Comparison of ENCODE assay signal across 8 cellular contexts in genomic region chr5:34185572-34185971, GRCh38.
DNase-seq lines count a peak whose midpoint lies in the region; ATAC-seq, FAIRE-seq and TF ChIP-seq lines count a peak whose summit lies in the region.
"Not testable (repeated sequence)": the region's sequence is repeated elsewhere in the genome, so short reads cannot be mapped to it uniquely, and the experiment has no call there.

No MANE protein-coding gene starts in this region.

- H3K4me3 Mint-ChIP-seq in CD8-positive, alpha-beta memory T cell; activated CD4-positive, alpha-beta T cell treated with anti-CD3 and anti-CD28 coated beads, Interleukin-2, amount 10 ng/mL, durations not matched to agents 24 days and 14 days: not testable (repeated sequence)

- BruUV-seq in HCT116 (replicated peaks; lab: Mats Ljungman, UMichigan) (TSS peak; percentile 19), K562 (replicated peaks; lab: Mats Ljungman, UMichigan) (TSS peak; percentile 16)

- RAD21 ChIA-PET in HCT116 (lab: Charles Lee; ENCODE audit: low non-redundant PET in 1 of 2, low total read pairs in 2 of 2, uncharacterized antibody in 2 of 2, unreplicated experiment in 2 of 2), result not testable (repeated sequence)

- H3K79me1 ChIP-seq in mesenchymal stem cell (replicated peaks; ENCODE audit: low read length, poor library complexity, severe bottlenecking), result not testable (repeated sequence)

- H3K9ac ChIP-seq in HCT116 (ENCODE audit: low read length); K562 (ENCODE audit: insufficient read depth in 1 of 2, low read depth in 2 of 2, low read length in 2 of 2); mesenchymal stem cell (ENCODE audit: low read length): not testable (repeated sequence)

- WGBS in K562 (ENCODE audit: insufficient coverage, low coverage, missing lambda C conversion rate), result 68% methylated on average over 2 of the region's 2 CpGs
- WGBS in mesenchymal stem cell, result 97% methylated on average over 2 of the region's 2 CpGs
- 91 to 92% (median 91%) methylated on average over 2 of the region's 2 CpGs for WGBS in small intestine, 3 donors

- not testable (repeated sequence) for FAIRE-seq in K562 (lab: Jason Lieb, UNC); small intestine (lab: Jason Lieb, UNC)

- not testable (repeated sequence) for H2BK120ac ChIP-seq in mesenchymal stem cell (ENCODE audit: low read depth, low read length)

- H2AK5ac ChIP-seq in mesenchymal stem cell (ENCODE audit: low read length, severe bottlenecking), result not testable (repeated sequence)

- H3K79me2 ChIP-seq in HCT116 (ENCODE audit: insufficient read depth, low read length); K562 (ENCODE audit: control insufficient read depth, insufficient read depth, low read length): not testable (repeated sequence)

- in situ Hi-C loops in K562 (cut with MboI), result loop anchor here (10.0 to 25.0 kb wide), 2 partner anchors 279 to 723 kb away; no protein-coding TSS in a partner anchor

- POLR2A ChIA-PET in CD8-positive, alpha-beta memory T cell (lab: Charles Lee); HCT116 (lab: Charles Lee); K562 (lab: Yijun Ruan, JAX): not testable (repeated sequence)

- H3K4me3 ChIP-seq in CD8-positive, alpha-beta memory T cell (ENCODE audit: low read length); HCT116 (replicated peaks in 1 of 2; ENCODE audit: low read depth in 1 of 2, low read length in 2 of 2); K562; fibroblast of the aortic adventitia (ENCODE audit: low read depth, low read length); mesenchymal stem cell (ENCODE audit: insufficient read depth in 1 of 2, low read depth in 1 of 2, low read length in 2 of 2); small intestine (ENCODE audit: low read depth in 1 of 2, low read length in 2 of 2): not testable (repeated sequence)

- CTCF ChIA-PET in CD8-positive, alpha-beta memory T cell (lab: Charles Lee); HCT116 (lab: Charles Lee); K562 (lab: Yijun Ruan, JAX; ENCODE audit: low intra/inter-chr PET ratio): not testable (repeated sequence)

- not testable (repeated sequence) for TF ChIP-seq EP300 in K562 (IDR thresholded peaks at IDR 0.05; ENCODE audit: low read length)

- peaks cover 8 to 39% (median 12%) of the 10 kb centered on the region in 3 donors for H3K36me3 Mint-ChIP-seq in CD8-positive, alpha-beta memory T cell
- H3K36me3 Mint-ChIP-seq in activated CD4-positive, alpha-beta T cell treated with anti-CD3 and anti-CD28 coated beads, Interleukin-2, amount 10 ng/mL, durations not matched to agents 24 days and 14 days (ENCODE audit: low read depth), result not testable (repeated sequence)

- not testable (repeated sequence) for H3K4me1 Mint-ChIP-seq in CD8-positive, alpha-beta memory T cell; activated CD4-positive, alpha-beta T cell treated with anti-CD3 and anti-CD28 coated beads, Interleukin-2, amount 10 ng/mL, durations not matched to agents 24 days and 14 days

- H3K18ac ChIP-seq in mesenchymal stem cell (ENCODE audit: low read depth in 1 of 2, low read length in 2 of 2), result not testable (repeated sequence)

- H3K4me2 ChIP-seq in HCT116 (ENCODE audit: low read length); K562 (ENCODE audit: insufficient read depth, low read length); mesenchymal stem cell (ENCODE audit: low read length, poor library complexity, severe bottlenecking): not testable (repeated sequence)

- H2AFZ ChIP-seq in HCT116 (ENCODE audit: low read depth, low read length, poor library complexity, severe bottlenecking); K562 (ENCODE audit: low read depth, low read length); mesenchymal stem cell (ENCODE audit: low read depth, low read length): not testable (repeated sequence)

- not testable (repeated sequence) for H3K27ac ChIP-seq in CD8-positive, alpha-beta memory T cell (ENCODE audit: low read depth, low read length); HCT116 (ENCODE audit: low read depth, low read length); K562 (ENCODE audit: extremely low read depth, low read depth, low read length); mesenchymal stem cell (ENCODE audit: low read length, poor library complexity, severe bottlenecking); small intestine (ENCODE audit: low read depth in 1 of 2, low read length in 1 of 2)

- not testable (repeated sequence) for TF ChIP-seq CTCF in HCT116 (IDR thresholded peaks at IDR 0.05 in 2 of 3, conservative IDR thresholded peaks at IDR 0.05 in 1 of 3; ENCODE audit: borderline replicate concordance in 1 of 3, insufficient read depth in 1 of 3, low read depth in 2 of 3, low read length in 2 of 3); K562 (IDR thresholded peaks at IDR 0.05 in 2 of 3, conservative IDR thresholded peaks at IDR 0.05 in 1 of 3; ENCODE audit: insufficient read depth in 2 of 3, low read depth in 1 of 3, low read length in 3 of 3); fibroblast of the aortic adventitia (IDR thresholded peaks at IDR 0.05; ENCODE audit: insufficient read depth, low read length)

- H3K27me3 ChIP-seq in CD8-positive, alpha-beta memory T cell (ENCODE audit: insufficient read depth, low read length, poor library complexity, severe bottlenecking); HCT116 (ENCODE audit: insufficient read depth, low read length); K562 (ENCODE audit: control insufficient read depth in 2 of 2, insufficient read depth in 2 of 2, low read length in 2 of 2); mesenchymal stem cell (ENCODE audit: control insufficient read depth in 1 of 2, insufficient read depth in 1 of 2, low read length in 2 of 2); small intestine (ENCODE audit: control insufficient read depth in 2 of 2, insufficient read depth in 2 of 2, low read length in 2 of 2): not testable (repeated sequence)

- not testable (repeated sequence) for H3K23ac ChIP-seq in mesenchymal stem cell (ENCODE audit: low read length in 2 of 2)

- H3K4me1 ChIP-seq in CD8-positive, alpha-beta memory T cell (ENCODE audit: insufficient read depth, low read length); HCT116 (ENCODE audit: control insufficient read depth in 1 of 2, insufficient read depth in 2 of 2, low read length in 2 of 2); K562 (replicated peaks in 1 of 2; ENCODE audit: control insufficient read depth in 2 of 2, insufficient read depth in 2 of 2, low read length in 2 of 2); mesenchymal stem cell (ENCODE audit: control insufficient read depth, insufficient read depth, low read depth, low read length); small intestine (ENCODE audit: control insufficient read depth in 2 of 2, insufficient read depth in 1 of 2, low read depth in 1 of 2, low read length in 1 of 2): not testable (repeated sequence)

- DNase-seq in CD8-positive, alpha-beta memory T cell; HCT116 (ENCODE audit: low read depth, low spot score); K562 (ENCODE audit: extremely low read depth in 1 of 4, low spot score in 3 of 4): not testable (repeated sequence)
- DNase-seq in NAMALWA (ENCODE audit: low spot score) (peak; percentile 28), fibroblast of the aortic adventitia (ENCODE audit: low read depth) (peak; percentile 0), mesenchymal stem cell (peak; percentile 2), small intestine (peak; percentile 11)
- peak; percentile 63 for DNase-seq in activated CD4-positive, alpha-beta T cell treated with anti-CD3 and anti-CD28 coated beads, Interleukin-2, amount 10 ng/mL, durations not matched to agents 24 days and 14 days

- TF ChIP-seq POLR2A in HCT116 (IDR thresholded peaks at IDR 0.05; ENCODE audit: borderline replicate concordance, extremely low read depth, insufficient read depth, insufficient read length); K562 (conservative IDR thresholded peaks at IDR 0.05): not testable (repeated sequence)

- H4K91ac ChIP-seq in mesenchymal stem cell (ENCODE audit: low read length), result not testable (repeated sequence)

- not testable (repeated sequence) for H3K9me3 ChIP-seq in CD8-positive, alpha-beta memory T cell (ENCODE audit: low read length); HCT116 (ENCODE audit: control insufficient read depth in 1 of 2, insufficient read depth in 1 of 2, low read depth in 1 of 2, low read length in 2 of 2); K562 (replicated peaks; ENCODE audit: control insufficient read depth, insufficient read depth, low read depth, low read length); mesenchymal stem cell (ENCODE audit: control insufficient read depth, low read length); small intestine (ENCODE audit: control insufficient read depth, low read depth)

- not testable (repeated sequence) for H2BK12ac ChIP-seq in mesenchymal stem cell (ENCODE audit: low read length in 2 of 2)

- H4K8ac ChIP-seq in mesenchymal stem cell (ENCODE audit: low read length), result not testable (repeated sequence)

- not testable (repeated sequence) for H3K9me1 ChIP-seq in K562 (ENCODE audit: control insufficient read depth, insufficient read depth, low read length)

- not testable (repeated sequence) for H3K9me2 ChIP-seq in HCT116 (ENCODE audit: insufficient read depth)

- not testable (repeated sequence) for H3K4ac ChIP-seq in mesenchymal stem cell (ENCODE audit: low read depth in 1 of 2, low read length in 2 of 2)

- peak overlapping the region in 5 of 8 donors; percentile 0 to 4 (median 1) for H3K27ac Mint-ChIP-seq in CD8-positive, alpha-beta memory T cell
- H3K27ac Mint-ChIP-seq in activated CD4-positive, alpha-beta T cell treated with anti-CD3 and anti-CD28 coated beads, Interleukin-2, amount 10 ng/mL, durations not matched to agents 24 days and 14 days, result not testable (repeated sequence)

- not testable (repeated sequence) for ATAC-seq in HCT116, K562

- not testable (repeated sequence) for TF ChIP-seq RAD21 in HCT116 (IDR thresholded peaks at IDR 0.05; ENCODE audit: low read depth); K562 (CRISPR knock-in tag; conservative IDR thresholded peaks at IDR 0.05 in 1 of 2, IDR thresholded peaks at IDR 0.05 in 1 of 2)

- not testable (repeated sequence) for H3K14ac ChIP-seq in mesenchymal stem cell (ENCODE audit: low read length in 2 of 2)

- H4K20me1 ChIP-seq in HCT116 (ENCODE audit: insufficient read depth); K562 (replicated peaks; ENCODE audit: control insufficient read depth, insufficient read depth, low read length): not testable (repeated sequence)

- not testable (repeated sequence) for H3K9me3 Mint-ChIP-seq in CD8-positive, alpha-beta memory T cell; activated CD4-positive, alpha-beta T cell treated with anti-CD3 and anti-CD28 coated beads, Interleukin-2, amount 10 ng/mL, durations not matched to agents 24 days and 14 days

- H2BK15ac ChIP-seq in mesenchymal stem cell (ENCODE audit: low read depth, poor library complexity, severe bottlenecking), result not testable (repeated sequence)

- H3K36me3 ChIP-seq in CD8-positive, alpha-beta memory T cell (ENCODE audit: insufficient read depth, low read length); HCT116 (ENCODE audit: control insufficient read depth in 1 of 2, insufficient read depth in 2 of 2, low read length in 2 of 2); K562 (ENCODE audit: control insufficient read depth, insufficient read depth, low read length); small intestine (ENCODE audit: control insufficient read depth in 2 of 2, insufficient read depth in 2 of 2, low read length in 2 of 2): not testable (repeated sequence)
- peaks cover 3 to 26% of the 10 kb centered on the region in 2 experiments for H3K36me3 ChIP-seq in mesenchymal stem cell (ENCODE audit: control insufficient read depth in 1 of 2, insufficient read depth in 2 of 2, low read depth in 1 of 2, low read length in 2 of 2)

- not testable (repeated sequence) for H2BK5ac ChIP-seq in mesenchymal stem cell (ENCODE audit: low read depth, low read length, poor library complexity, severe bottlenecking)

- H3K27me3 Mint-ChIP-seq in CD8-positive, alpha-beta memory T cell; activated CD4-positive, alpha-beta T cell treated with anti-CD3 and anti-CD28 coated beads, Interleukin-2, amount 10 ng/mL, durations not matched to agents 24 days and 14 days: not testable (repeated sequence)

- intact Hi-C loops in HCT116 (cut with micrococcal nuclease); activated CD4-positive, alpha-beta T cell treated with anti-CD3 and anti-CD28 coated beads, Interleukin-2, amount 10 ng/mL, durations not matched to agents 24 days and 14 days (cut with micrococcal nuclease); K562 (cut with micrococcal nuclease): not testable (repeated sequence)
